10 cellular contexts compared by ENCODE assay signal in the genomic region with DNA sequence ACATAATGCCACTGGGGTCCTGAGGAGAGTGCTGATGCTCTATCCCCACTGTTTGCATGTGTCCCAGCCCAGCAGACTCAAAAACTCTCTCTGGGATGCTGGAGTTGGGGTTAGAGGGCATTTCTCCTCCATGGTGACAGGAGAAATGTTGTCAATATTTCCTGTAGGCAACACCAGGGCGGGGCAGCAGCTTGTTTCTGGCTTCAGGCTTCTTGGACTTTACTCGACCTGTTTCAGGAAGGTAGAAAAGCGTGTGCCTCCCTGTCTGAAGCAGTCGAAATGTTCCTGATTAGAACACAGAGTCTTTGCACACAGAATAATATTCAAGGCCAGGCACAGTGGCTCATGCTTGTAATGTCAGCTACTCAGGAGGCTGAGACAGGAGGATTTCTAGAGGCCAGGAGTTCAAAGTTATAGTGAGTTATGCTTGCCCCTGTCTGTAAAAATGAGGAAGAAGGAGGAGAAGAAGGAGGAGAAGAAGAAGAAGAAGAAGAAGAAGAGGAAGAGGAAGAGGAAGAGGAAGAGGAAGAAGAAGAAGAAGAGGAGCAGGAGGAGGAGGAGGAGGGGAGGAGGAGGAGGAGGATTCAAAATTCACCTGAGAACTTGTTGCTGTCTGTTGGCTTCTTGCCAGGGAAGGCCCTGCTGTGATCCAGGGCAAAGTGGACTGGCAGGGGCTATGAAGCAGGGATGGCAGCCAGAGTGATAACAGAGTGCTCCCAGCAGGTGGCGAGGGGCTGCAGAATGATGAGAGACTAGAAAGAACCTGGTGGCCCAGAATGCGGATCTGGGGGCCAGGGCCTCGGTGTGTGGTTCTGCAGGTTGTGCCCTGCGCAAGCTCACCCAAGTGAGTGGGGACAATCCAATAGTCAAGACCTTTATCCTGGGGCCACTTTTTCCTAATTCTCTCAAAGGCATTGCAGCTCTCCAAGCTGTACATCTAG.
A peak's percentile ranks its signal among the peaks of the same experiment; 100 is the strongest.
DNase-seq lines count a peak whose midpoint lies in the region; ATAC-seq and TF ChIP-seq lines count a peak whose summit lies in the region.
"Had no signal": no experiment of that assay in that cellular context is flagged by ENCODE, and none has a peak within 500 bp of the region (broad histone marks: within the 10 kb centered on the region; RNA-seq: fewer than 3 reads in every experiment).

No MANE protein-coding gene starts in this region.

- no peak for ATAC-seq in activated naive CD8-positive, alpha-beta T cell treated with anti-CD3 and anti-CD28 coated beads, Interleukin-2, amount 50 U/mL, for 24 hours

- H3K27me3 Mint-ChIP-seq in activated naive CD8-positive, alpha-beta T cell treated with anti-CD3 and anti-CD28 coated beads for 36 hours, result peaks cover 2% of the 10 kb centered on the region
- peaks cover 2% of the 10 kb centered on the region for H3K27me3 Mint-ChIP-seq in activated naive CD8-positive, alpha-beta T cell treated with anti-CD3 and anti-CD28 coated beads, Interleukin-2, amount 50 U/mL, for 24 hours

- no peak overlapping the region for H3K27ac ChIP-seq in RWPE1
- H3K27ac ChIP-seq: PC-9 had no signal

- POLR2A ChIA-PET in RWPE1 (lab: Yijun Ruan, JAX; ENCODE audit: low non-redundant PET), result no interaction called here

- no peaks in the 10 kb centered on the region for H3K36me3 Mint-ChIP-seq in activated naive CD8-positive, alpha-beta T cell treated with anti-CD3 and anti-CD28 coated beads for 36 hours
- H3K36me3 Mint-ChIP-seq in activated naive CD8-positive, alpha-beta T cell treated with anti-CD3 and anti-CD28 coated beads, Interleukin-2, amount 50 U/mL, for 24 hours (ENCODE audit: low read depth), result no peaks in the 10 kb centered on the region

- CTCF ChIA-PET in RWPE1 (lab: Yijun Ruan, JAX), result no interaction called here

- TF ChIP-seq CTCF in RWPE1 (conservative IDR thresholded peaks at IDR 0.05; ENCODE audit: low read depth), result no peak

- H3K27ac Mint-ChIP-seq in activated naive CD8-positive, alpha-beta T cell treated with anti-CD3 and anti-CD28 coated beads for 36 hours, result no peak overlapping the region
- no peak overlapping the region for H3K27ac Mint-ChIP-seq in activated naive CD8-positive, alpha-beta T cell treated with anti-CD3 and anti-CD28 coated beads, Interleukin-2, amount 50 U/mL, for 24 hours
- H3K27ac Mint-ChIP-seq: IgD-negative memory B cell had no signal

- no peaks in the 10 kb centered on the region for H3K9me3 Mint-ChIP-seq in activated naive CD8-positive, alpha-beta T cell treated with anti-CD3 and anti-CD28 coated beads for 36 hours
- no peaks in the 10 kb centered on the region for H3K9me3 Mint-ChIP-seq in activated naive CD8-positive, alpha-beta T cell treated with anti-CD3 and anti-CD28 coated beads, Interleukin-2, amount 50 U/mL, for 24 hours

- no peak overlapping the region for H3K4me3 Mint-ChIP-seq in activated naive CD8-positive, alpha-beta T cell treated with anti-CD3 and anti-CD28 coated beads for 36 hours
- H3K4me3 Mint-ChIP-seq in activated naive CD8-positive, alpha-beta T cell treated with anti-CD3 and anti-CD28 coated beads, Interleukin-2, amount 50 U/mL, for 24 hours, result no peak overlapping the region
- H3K4me3 Mint-ChIP-seq: IgD-negative memory B cell had no signal

- peak; percentile 5 for DNase-seq in activated naive CD8-positive, alpha-beta T cell treated with anti-CD3 and anti-CD28 coated beads for 36 hours
- DNase-seq in activated naive CD8-positive, alpha-beta T cell treated with anti-CD3 and anti-CD28 coated beads, Interleukin-2, amount 50 U/mL, for 24 hours, result no peak
- DNase-seq in NCI-H1092 treated with DMSO at 0.1 percent for 48 hours (lab: John Stamatoyannopoulos, UW) (peak; percentile 55), ureter (ENCODE audit: low spot score) (peak; percentile 38), DMS79 (lab: John Stamatoyannopoulos, UW) (no peak), RWPE1 (ENCODE audit: low spot score) (no peak), NCI-H2029 (lab: John Stamatoyannopoulos, UW) (no peak)
- peak; percentile 7 for DNase-seq in central memory CD4-positive, alpha-beta T cell
- DNase-seq: PC-9 had no signal

- H3K4me1 Mint-ChIP-seq in activated naive CD8-positive, alpha-beta T cell treated with anti-CD3 and anti-CD28 coated beads for 36 hours, result no peaks in the 10 kb centered on the region
- H3K4me1 Mint-ChIP-seq in activated naive CD8-positive, alpha-beta T cell treated with anti-CD3 and anti-CD28 coated beads, Interleukin-2, amount 50 U/mL, for 24 hours, result peaks cover 3% of the 10 kb centered on the region

Comparison
In these comparisons a context has a peak if more than half of its experiments do, and no peak if none do; other contexts are left out.
1. DNase-seq: peak in activated naive CD8-positive, alpha-beta T cell treated with anti-CD3 and anti-CD28 coated beads for 36 hours (single experiment), NCI-H1092 treated with DMSO at 0.1 percent for 48 hours (single experiment), central memory CD4-positive, alpha-beta T cell (single experiment) and ureter (single experiment); none in activated naive CD8-positive, alpha-beta T cell treated with anti-CD3 and anti-CD28 coated beads, Interleukin-2, amount 50 U/mL, for 24 hours (single experiment), DMS79 (single experiment), RWPE1 (single experiment) and NCI-H2029 (single experiment).